ENCODE assay signal across 8 cellular contexts in genomic region chr14:61252354-61253063, GRCh38. TPM values are rescaled to one million over a fixed set of nuclear protein-coding genes. Genes with fewer than 3 reads are reported as not detected.
DNase-seq lines count a peak whose midpoint lies in the region; ATAC-seq and TF ChIP-seq lines count a peak whose summit lies in the region.

No MANE protein-coding gene starts in this region.

- no peaks in the 10 kb centered on the region for H3K36me3 ChIP-seq in esophagus muscularis mucosa

- H3K9me3 ChIP-seq in esophagus muscularis mucosa, result no peaks in the 10 kb centered on the region

- no peaks in the 10 kb centered on the region for H3K9me3 Mint-ChIP-seq in nephron

- DNase-seq in DMS53 treated with DMSO at 0.1 percent for 48 hours (lab: John Stamatoyannopoulos, UW; ENCODE audit: unreplicated experiment) (peak; percentile 73), KG1 (lab: John Stamatoyannopoulos, UW) (peak; percentile 57), OCI-M1 (lab: John Stamatoyannopoulos, UW) (peak; percentile 80), activated T-cell treated with anti-CD3 and anti-CD28 coated beads for 1 hour (ENCODE audit: low read depth) (peak; percentile 32), esophagus muscularis mucosa (ENCODE audit: extremely low spot score) (peak; percentile 95), substantia nigra (lab: John Stamatoyannopoulos, UW) (peak in 45 of 49 donors; percentile 2 to 74 (median 39))

- 11% methylated on average over 7 of the region's 7 CpGs for WGBS in esophagus muscularis mucosa

- H3K36me3 Mint-ChIP-seq in nephron (ENCODE audit: low read depth), result no peaks in the 10 kb centered on the region

- no peak overlapping the region for H3K4me3 ChIP-seq in esophagus muscularis mucosa

- TF ChIP-seq EP300 in esophagus muscularis mucosa (IDR thresholded peaks at IDR 0.05), result no peak

- peaks cover 6% of the 10 kb centered on the region for H3K27me3 Mint-ChIP-seq in nephron (ENCODE audit: low read depth)

- peak; percentile 77 to 83 (median 78) for TF ChIP-seq CTCF in esophagus muscularis mucosa (IDR thresholded peaks at IDR 0.05)
- peak; percentile 89 to 95 (median 91) for TF ChIP-seq CTCF in nephron (IDR thresholded peaks at IDR 0.05; ENCODE audit: unreplicated experiment in 3 of 3)

- H3K27ac ChIP-seq in esophagus muscularis mucosa (replicated peaks in 1 of 4) (no peak overlapping the region), substantia nigra (ENCODE audit: low read depth, low read length, poor library complexity, severe bottlenecking) (no peak overlapping the region)

- intact Hi-C loops in esophagus muscularis mucosa (cut with DNase I), result loop anchor here (2.0 kb wide), 2 partner anchors 228 to 628 kb away; no protein-coding TSS in a partner anchor

- H3K4me1 ChIP-seq in esophagus muscularis mucosa, result peaks cover 0 to 12% (median 0%) of the 10 kb centered on the region in 4 donors

- no peak for TF ChIP-seq POLR2A in esophagus muscularis mucosa (IDR thresholded peaks at IDR 0.05; ENCODE audit: low read depth)

- peak overlapping the region; percentile 17 to 51 (median 42) for H3K27ac Mint-ChIP-seq in nephron

- peak; percentile 92 for ATAC-seq in GM21723 (IDR thresholded peaks at IDR 0.05; ENCODE audit: unreplicated experiment)

- H3K27me3 ChIP-seq in esophagus muscularis mucosa, result no peaks in the 10 kb centered on the region

- no peak overlapping the region for H3K4me3 Mint-ChIP-seq in nephron

- peaks cover 48% of the 10 kb centered on the region for H3K4me1 Mint-ChIP-seq in nephron

RNA-seq across cellular contexts. Expression of gene TMEM30B, which starts 28.6 kb away (rescaled TPM):
- 1 to 10 TPM in 3 of 4 donors, under 1 TPM in 1; 0.83 to 4.4 (median 3.0) TPM for total RNA-seq in esophagus muscularis mucosa

Comparison
In these comparisons a context has a peak if more than half of its experiments do, and no peak if none do; other contexts are left out.
1. DNase-seq: peak in every context shown above with its lines; median percentile 95 in esophagus muscularis mucosa; 80 in OCI-M1; 73 in DMS53 treated with DMSO at 0.1 percent for 48 hours; 57 in KG1; 39 in substantia nigra; 32 in activated T-cell treated with anti-CD3 and anti-CD28 coated beads for 1 hour.